In genomic region chr6:88380083-88380482, GRCh38 we compare ENCODE assay signal across 13 cellular contexts.
A peak's percentile ranks its signal among the peaks of the same experiment; 100 is the strongest.
DNase-seq lines count a peak whose midpoint lies in the region; ATAC-seq and TF ChIP-seq lines count a peak whose summit lies in the region.
"Had no signal": no experiment of that assay in that cellular context is flagged by ENCODE, and none has a peak within 500 bp of the region (broad histone marks: within the 10 kb centered on the region; RNA-seq: fewer than 3 reads in every experiment).

No MANE protein-coding gene starts in this region.

- intact Hi-C loops in lower lobe of right lung (cut with DNase I) = no loop called here

- no peak overlapping the region for H3K27ac ChIP-seq in lower lobe of right lung
- H3K27ac ChIP-seq: body of pancreas, C4-2B, skin epidermis had no signal

- peaks cover 9% of the 10 kb centered on the region for H3K9me3 Mint-ChIP-seq in chondrocyte (ENCODE audit: low read depth)
- H3K9me3 Mint-ChIP-seq in activated CD4-positive, alpha-beta T cell treated with anti-CD3 and anti-CD28 coated beads, Interleukin-2, amount 10 ng/mL, durations not matched to agents 7 days and 5 days = no peaks in the 10 kb centered on the region

- POLR2A ChIA-PET in activated CD4-positive, alpha-beta T cell treated with anti-CD3 and anti-CD28 coated beads, Interleukin-2, amount 10 ng/mL, durations not matched to agents 7 days and 5 days (lab: Charles Lee) = no interaction called here

- no peaks in the 10 kb centered on the region for H3K9me3 ChIP-seq in lower lobe of right lung
- H3K9me3 ChIP-seq: body of pancreas had no signal

- ATAC-seq in lower lobe of right lung (peak; percentile 77 to 81), GM21381 (IDR thresholded peaks at IDR 0.05; ENCODE audit: unreplicated experiment) (no peak)
- ATAC-seq: body of pancreas, Panc1 had no signal

- no peaks in the 10 kb centered on the region for H3K36me3 ChIP-seq in lower lobe of right lung
- H3K36me3 ChIP-seq: HAP-1 had no signal

- no peak overlapping the region for H3K4me3 ChIP-seq in lower lobe of right lung
- H3K4me3 ChIP-seq: body of pancreas, HAP-1, skin epidermis had no signal

- H3K36me3 Mint-ChIP-seq in chondrocyte (ENCODE audit: low read depth) = no peaks in the 10 kb centered on the region
- H3K36me3 Mint-ChIP-seq in activated CD4-positive, alpha-beta T cell treated with anti-CD3 and anti-CD28 coated beads, Interleukin-2, amount 10 ng/mL, durations not matched to agents 7 days and 5 days (ENCODE audit: low read depth) = no peaks in the 10 kb centered on the region

- H3K27ac Mint-ChIP-seq in chondrocyte (ENCODE audit: unreplicated experiment) = peak overlapping the region; percentile 27
- no peak overlapping the region for H3K27ac Mint-ChIP-seq in activated CD4-positive, alpha-beta T cell treated with anti-CD3 and anti-CD28 coated beads, Interleukin-2, amount 10 ng/mL, durations not matched to agents 7 days and 5 days

- H3K4me1 ChIP-seq in lower lobe of right lung = peaks cover 22% of the 10 kb centered on the region
- H3K4me1 ChIP-seq: body of pancreas had no signal

- DNase-seq in AG08395 (ENCODE audit: low spot score) (peak; percentile 69), NCI-H446 (lab: John Stamatoyannopoulos, UW) (peak; percentile 70 to 90), chondrocyte (ENCODE audit: low spot score) (no peak), lower lobe of right lung (peak; percentile 54), NCI-H2081 (lab: John Stamatoyannopoulos, UW) (no peak), GM20000 (ENCODE audit: low spot score) (no peak)
- no peak for DNase-seq in activated CD4-positive, alpha-beta T cell treated with anti-CD3 and anti-CD28 coated beads, Interleukin-2, amount 10 ng/mL, durations not matched to agents 7 days and 5 days

- H3K4me3 Mint-ChIP-seq in chondrocyte (ENCODE audit: unreplicated experiment) = no peak overlapping the region
- no peak overlapping the region for H3K4me3 Mint-ChIP-seq in activated CD4-positive, alpha-beta T cell treated with anti-CD3 and anti-CD28 coated beads, Interleukin-2, amount 10 ng/mL, durations not matched to agents 7 days and 5 days

- peaks cover 29% of the 10 kb centered on the region for H3K4me1 Mint-ChIP-seq in chondrocyte (ENCODE audit: low read depth)
- no peaks in the 10 kb centered on the region for H3K4me1 Mint-ChIP-seq in activated CD4-positive, alpha-beta T cell treated with anti-CD3 and anti-CD28 coated beads, Interleukin-2, amount 10 ng/mL, durations not matched to agents 7 days and 5 days

- CTCF ChIA-PET in activated CD4-positive, alpha-beta T cell treated with anti-CD3 and anti-CD28 coated beads, Interleukin-2, amount 10 ng/mL, durations not matched to agents 7 days and 5 days (lab: Charles Lee) = no interaction called here

- peaks cover 22% of the 10 kb centered on the region for H3K27me3 Mint-ChIP-seq in chondrocyte (ENCODE audit: low read depth)
- H3K27me3 Mint-ChIP-seq in activated CD4-positive, alpha-beta T cell treated with anti-CD3 and anti-CD28 coated beads, Interleukin-2, amount 10 ng/mL, durations not matched to agents 7 days and 5 days = no peaks in the 10 kb centered on the region

- TF ChIP-seq CTCF in chondrocyte (IDR thresholded peaks at IDR 0.05) = no peak
- no peak for TF ChIP-seq CTCF in lower lobe of right lung (IDR thresholded peaks at IDR 0.05)
- no peak for TF ChIP-seq CTCF in GM20000 (IDR thresholded peaks at IDR 0.05; ENCODE audit: extremely low read depth, missing control alignments)

- H3K27me3 ChIP-seq in lower lobe of right lung (ENCODE audit: low read depth) = no peaks in the 10 kb centered on the region
- H3K27me3 ChIP-seq: body of pancreas had no signal

Comparison
In these comparisons a context has a peak if more than half of its experiments do, and no peak if none do; other contexts are left out.
1. DNase-seq: peak in AG08395 (single experiment), NCI-H446 (2 of 2) and lower lobe of right lung (single experiment); none in chondrocyte (single experiment), NCI-H2081 (0 of 2), GM20000 (single experiment) and activated CD4-positive, alpha-beta T cell treated with anti-CD3 and anti-CD28 coated beads, Interleukin-2, amount 10 ng/mL, durations not matched to agents 7 days and 5 days (single experiment).